In the genomic region with DNA sequence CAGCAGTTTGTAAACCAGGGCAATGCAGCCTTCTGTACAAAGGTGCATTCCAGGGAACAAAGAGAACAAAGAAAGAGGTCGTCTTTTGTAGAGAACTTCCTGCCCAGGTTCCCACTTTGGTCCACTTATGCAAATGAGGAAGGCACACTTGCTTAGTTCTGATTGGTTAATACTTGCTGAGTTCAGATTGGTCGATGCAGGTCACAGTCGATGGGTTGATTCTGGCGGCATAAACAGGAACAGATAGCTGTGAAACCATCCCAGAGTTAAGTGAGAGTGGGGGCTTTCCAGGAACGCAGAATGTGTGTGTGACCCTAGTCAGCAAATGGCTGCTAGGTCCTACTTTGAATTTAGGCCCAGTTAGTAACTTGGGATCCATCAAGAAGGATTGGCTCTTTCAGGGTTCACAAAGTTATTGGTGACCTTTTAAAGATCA, we compare ENCODE assay signal across 11 cellular contexts. TPM values are rescaled to one million over a fixed set of nuclear protein-coding genes. Genes with fewer than 3 reads are reported as not detected.
A peak's percentile ranks its signal among the peaks of the same experiment; 100 is the strongest.
DNase-seq lines count a peak whose midpoint lies in the region; ATAC-seq and TF ChIP-seq lines count a peak whose summit lies in the region.
"Had no signal": no experiment of that assay in that cellular context is flagged by ENCODE, and none has a peak within 500 bp of the region (broad histone marks: within the 10 kb centered on the region; RNA-seq: fewer than 3 reads in every experiment).

No MANE protein-coding gene starts in this region.

- peak overlapping the region; percentile 31 for H3K27ac Mint-ChIP-seq in activated naive CD4-positive, alpha-beta T cell treated with anti-CD3 and anti-CD28 coated beads for 36 hours
- peak overlapping the region; percentile 65 for H3K27ac Mint-ChIP-seq in activated naive CD8-positive, alpha-beta T cell treated with anti-CD3 and anti-CD28 coated beads for 36 hours
- H3K27ac Mint-ChIP-seq in stimulated activated memory B cell treated with anti-CD40 and anti-IgM and Interleukin-4, amounts not matched to agents 10 μg/mL and 1 μg/mL and 100 μg/mL, for 72 hours = peak overlapping the region; percentile 87
- H3K27ac Mint-ChIP-seq in Calu3 (ENCODE audit: unreplicated experiment) = no peak overlapping the region

- CTCF ChIA-PET in activated naive CD4-positive, alpha-beta T cell treated with anti-CD3 and anti-CD28 coated beads for 36 hours (lab: Charles Lee) = interaction anchor here (0.7 kb wide), 1 partner anchor 58 kb away, joined by 3 read pairs; no protein-coding TSS in a partner anchor
- CTCF ChIA-PET in Calu3 (lab: Charles Lee) = no interaction called here

- H3K4me1 Mint-ChIP-seq in activated naive CD4-positive, alpha-beta T cell treated with anti-CD3 and anti-CD28 coated beads for 36 hours (ENCODE audit: low read depth) = peaks cover 38% of the 10 kb centered on the region
- peaks cover 38% of the 10 kb centered on the region for H3K4me1 Mint-ChIP-seq in activated naive CD8-positive, alpha-beta T cell treated with anti-CD3 and anti-CD28 coated beads for 36 hours
- peaks cover 57% of the 10 kb centered on the region for H3K4me1 Mint-ChIP-seq in stimulated activated memory B cell treated with anti-CD40 and anti-IgM and Interleukin-4, amounts not matched to agents 10 μg/mL and 1 μg/mL and 100 μg/mL, for 72 hours
- H3K4me1 Mint-ChIP-seq in Calu3 (ENCODE audit: low read depth, unreplicated experiment) = peaks cover 20% of the 10 kb centered on the region

- peak; percentile 21 for DNase-seq in activated naive CD4-positive, alpha-beta T cell treated with anti-CD3 and anti-CD28 coated beads for 36 hours
- no peak for DNase-seq in activated naive CD4-positive, alpha-beta T cell treated with anti-CD3 and anti-CD28 coated beads, Interleukin-2, amount 50 U/mL, for 16 hours
- DNase-seq in activated naive CD8-positive, alpha-beta T cell treated with anti-CD3 and anti-CD28 coated beads for 36 hours = peak; percentile 14
- DNase-seq in SHP77 treated with DMSO at 0.1 percent for 48 hours (lab: John Stamatoyannopoulos, UW) (no peak), middle frontal gyrus (ENCODE audit: extremely low spot score, low spot score) (no peak), Calu3 (no peak)
- DNase-seq: activated CD4-positive, alpha-beta T cell treated with anti-CD3 and anti-CD28 coated beads, Interleukin-2, amount 50 U/mL, for 1 hour; aorta; NCI-H2227 treated with DMSO at 0.1 percent for 48 hours had no signal

- no TSS peak for BruUV-seq in Calu3 (replicated peaks; lab: Mats Ljungman, UMichigan)

- H3K9me3 Mint-ChIP-seq in activated naive CD4-positive, alpha-beta T cell treated with anti-CD3 and anti-CD28 coated beads for 36 hours = no peaks in the 10 kb centered on the region
- H3K9me3 Mint-ChIP-seq in activated naive CD8-positive, alpha-beta T cell treated with anti-CD3 and anti-CD28 coated beads for 36 hours = no peaks in the 10 kb centered on the region
- H3K9me3 Mint-ChIP-seq in stimulated activated memory B cell treated with anti-CD40 and anti-IgM and Interleukin-4, amounts not matched to agents 10 μg/mL and 1 μg/mL and 100 μg/mL, for 72 hours = peaks cover 5% of the 10 kb centered on the region
- H3K9me3 Mint-ChIP-seq in Calu3 (ENCODE audit: low read depth, unreplicated experiment) = no peaks in the 10 kb centered on the region

- peaks cover 15% of the 10 kb centered on the region for H3K36me3 Mint-ChIP-seq in activated naive CD4-positive, alpha-beta T cell treated with anti-CD3 and anti-CD28 coated beads for 36 hours (ENCODE audit: low read depth)
- peaks cover 22% of the 10 kb centered on the region for H3K36me3 Mint-ChIP-seq in activated naive CD8-positive, alpha-beta T cell treated with anti-CD3 and anti-CD28 coated beads for 36 hours
- peaks cover 10% of the 10 kb centered on the region for H3K36me3 Mint-ChIP-seq in stimulated activated memory B cell treated with anti-CD40 and anti-IgM and Interleukin-4, amounts not matched to agents 10 μg/mL and 1 μg/mL and 100 μg/mL, for 72 hours
- H3K36me3 Mint-ChIP-seq in Calu3 (ENCODE audit: insufficient read depth, unreplicated experiment) = peaks cover 37% of the 10 kb centered on the region

- intact Hi-C loops in activated naive CD4-positive, alpha-beta T cell treated with anti-CD3 and anti-CD28 coated beads for 36 hours (cut with micrococcal nuclease) = no loop called here
- intact Hi-C loops in Calu3 (cut with micrococcal nuclease; ENCODE audit: unreplicated experiment) = no loop called here

- peaks cover 5% of the 10 kb centered on the region for H3K27me3 Mint-ChIP-seq in activated naive CD4-positive, alpha-beta T cell treated with anti-CD3 and anti-CD28 coated beads for 36 hours (ENCODE audit: low read depth)
- H3K27me3 Mint-ChIP-seq in activated naive CD8-positive, alpha-beta T cell treated with anti-CD3 and anti-CD28 coated beads for 36 hours = peaks cover 4% of the 10 kb centered on the region
- H3K27me3 Mint-ChIP-seq in stimulated activated memory B cell treated with anti-CD40 and anti-IgM and Interleukin-4, amounts not matched to agents 10 μg/mL and 1 μg/mL and 100 μg/mL, for 72 hours = peaks cover 13% of the 10 kb centered on the region
- H3K27me3 Mint-ChIP-seq in Calu3 (ENCODE audit: unreplicated experiment) = no peaks in the 10 kb centered on the region

- no peak for TF ChIP-seq CTCF in Calu3 (IDR thresholded peaks at IDR 0.05; ENCODE audit: unreplicated experiment)

- no peak overlapping the region for H3K4me3 Mint-ChIP-seq in activated naive CD4-positive, alpha-beta T cell treated with anti-CD3 and anti-CD28 coated beads for 36 hours
- H3K4me3 Mint-ChIP-seq in activated naive CD8-positive, alpha-beta T cell treated with anti-CD3 and anti-CD28 coated beads for 36 hours = no peak overlapping the region
- H3K4me3 Mint-ChIP-seq in stimulated activated memory B cell treated with anti-CD40 and anti-IgM and Interleukin-4, amounts not matched to agents 10 μg/mL and 1 μg/mL and 100 μg/mL, for 72 hours = no peak overlapping the region
- H3K4me3 Mint-ChIP-seq in Calu3 (ENCODE audit: low read depth, unreplicated experiment) = no peak overlapping the region

- peak; percentile 35 for ATAC-seq in HG03460 (IDR thresholded peaks at IDR 0.05; ENCODE audit: unreplicated experiment)
- ATAC-seq in stimulated activated memory B cell treated with anti-CD40 and anti-IgM and Interleukin-4, amounts not matched to agents 10 μg/mL and 1 μg/mL and 100 μg/mL, for 72 hours = peak; percentile 72

RNA-seq across cellular contexts. Expression of gene ADAMTS13, which starts 1.8 kb away (rescaled TPM):
- total RNA-seq in activated naive CD4-positive, alpha-beta T cell treated with anti-CD3 and anti-CD28 coated beads for 36 hours = 1 to 10 TPM; 3.0 to 3.2 TPM
- 1 to 10 TPM; 1.0 to 1.5 TPM for total RNA-seq in activated naive CD8-positive, alpha-beta T cell treated with anti-CD3 and anti-CD28 coated beads for 36 hours
- 4.7 and 5.8 TPM in 2 replicates for total RNA-seq in Calu3 (2022)

RNA-seq across cellular contexts. Expression of gene REXO4, which starts 2.6 kb away (rescaled TPM):
- 10 to 100 TPM; 22.5 to 27.0 TPM for total RNA-seq in activated naive CD4-positive, alpha-beta T cell treated with anti-CD3 and anti-CD28 coated beads for 36 hours
- total RNA-seq in activated naive CD8-positive, alpha-beta T cell treated with anti-CD3 and anti-CD28 coated beads for 36 hours = 10 to 100 TPM; 45.3 to 47.7 TPM
- 23.4 and 25.8 TPM in 2 replicates for total RNA-seq in Calu3 (2022)

RNA-seq across cellular contexts. Expression of gene CACFD1, which starts 39.4 kb away (rescaled TPM):
- under 1 TPM; 0.35 to 0.45 TPM for total RNA-seq in activated naive CD4-positive, alpha-beta T cell treated with anti-CD3 and anti-CD28 coated beads for 36 hours
- total RNA-seq in activated naive CD8-positive, alpha-beta T cell treated with anti-CD3 and anti-CD28 coated beads for 36 hours = 1 to 10 TPM in 1 of 2 experiments, under 1 TPM in 1; 0.54 to 1.4 TPM
- 15.1 and 19.9 TPM in 2 replicates for total RNA-seq in Calu3 (2022)

RNA-seq across cellular contexts. Expression of gene STKLD1, which starts 44.2 kb away (rescaled TPM):
- total RNA-seq in activated naive CD4-positive, alpha-beta T cell treated with anti-CD3 and anti-CD28 coated beads for 36 hours = under 1 TPM; 0.35 to 0.41 TPM
- under 1 TPM; 0.16 to 0.31 TPM for total RNA-seq in activated naive CD8-positive, alpha-beta T cell treated with anti-CD3 and anti-CD28 coated beads for 36 hours
- total RNA-seq in Calu3 (2022) = 0.71 and 0.94 TPM in 2 replicates

RNA-seq across cellular contexts. Expression of gene SURF4, which starts 44.5 kb away (rescaled TPM):
- 100 to 1,000 TPM; 299 to 302 TPM for total RNA-seq in activated naive CD4-positive, alpha-beta T cell treated with anti-CD3 and anti-CD28 coated beads for 36 hours
- 100 to 1,000 TPM; 197 to 198 TPM for total RNA-seq in activated naive CD8-positive, alpha-beta T cell treated with anti-CD3 and anti-CD28 coated beads for 36 hours
- 128 and 129 TPM in 2 replicates for total RNA-seq in Calu3 (2022)

Comparison
In these comparisons a context has a peak if more than half of its experiments do, and no peak if none do; other contexts are left out.
1. DNase-seq: peak in activated naive CD4-positive, alpha-beta T cell treated with anti-CD3 and anti-CD28 coated beads for 36 hours (single experiment) and activated naive CD8-positive, alpha-beta T cell treated with anti-CD3 and anti-CD28 coated beads for 36 hours (single experiment); none in activated naive CD4-positive, alpha-beta T cell treated with anti-CD3 and anti-CD28 coated beads, Interleukin-2, amount 50 U/mL, for 16 hours (single experiment), SHP77 treated with DMSO at 0.1 percent for 48 hours (single experiment), middle frontal gyrus (single experiment) and Calu3 (single experiment).